In genomic region chr1:46442317-46443161, GRCh38 we compare ENCODE assay signal across 8 cellular contexts. TPM values are rescaled to one million over a fixed set of nuclear protein-coding genes. Genes with fewer than 3 reads are reported as not detected.
A peak's percentile ranks its signal among the peaks of the same experiment; 100 is the strongest.
DNase-seq lines count a peak whose midpoint lies in the region; ATAC-seq and TF ChIP-seq lines count a peak whose summit lies in the region.

No MANE protein-coding gene starts in this region.

- no peak for TF ChIP-seq EP300 in gastroesophageal sphincter (IDR thresholded peaks at IDR 0.05)
- no peak for TF ChIP-seq EP300 in suprapubic skin (IDR thresholded peaks at IDR 0.05)

- no peak for TF ChIP-seq POLR2A in gastroesophageal sphincter (IDR thresholded peaks at IDR 0.05)
- no peak for TF ChIP-seq POLR2A in suprapubic skin (IDR thresholded peaks at IDR 0.05)

- peak; percentile 74 for ATAC-seq in CD8-positive, alpha-beta T cell
- ATAC-seq in GM19463 (IDR thresholded peaks at IDR 0.05; ENCODE audit: unreplicated experiment) (peak; percentile 63), gastroesophageal sphincter (peak; percentile 63)

- intact Hi-C loops in CD8-positive, alpha-beta T cell (cut with DNase I, micrococcal nuclease) = loop anchor here in 1 of 2 experiments (10.0 kb wide), 2 partner anchors 642 to 732 kb away; no protein-coding TSS in a partner anchor

- CTCF ChIA-PET in CD8-positive, alpha-beta T cell (lab: Charles Lee) = interaction anchor here (0.6 to 5.3 kb wide), 8 partner anchors 9 to 85 kb away, joined by 3 to 57 read pairs (median 4); no protein-coding TSS in a partner anchor

- H3K4me1 ChIP-seq in CD8-positive, alpha-beta T cell (ENCODE audit: insufficient read depth, low read length) = peaks cover 6% of the 10 kb centered on the region
- H3K4me1 ChIP-seq in HUES64 (ENCODE audit: insufficient read depth, low read length) (peaks cover 5% of the 10 kb centered on the region), gastroesophageal sphincter (peaks cover 0 to 16% (median 0%) of the 10 kb centered on the region in 3 donors), suprapubic skin (peaks cover 11% of the 10 kb centered on the region)

- no peaks in the 10 kb centered on the region for H3K36me3 Mint-ChIP-seq in CD8-positive, alpha-beta T cell

- peak overlapping the region; percentile 4; the same call in 1 of the 2 replicates for H3K9ac ChIP-seq in HUES64 (ENCODE audit: low read depth, low read length)

- no peaks in the 10 kb centered on the region for H3K36me3 ChIP-seq in CD8-positive, alpha-beta T cell (ENCODE audit: insufficient read depth, low read length)
- H3K36me3 ChIP-seq in HUES64 (ENCODE audit: insufficient read depth, low read length) (no peaks in the 10 kb centered on the region), gastroesophageal sphincter (no peaks in the 10 kb centered on the region), suprapubic skin (no peaks in the 10 kb centered on the region)

- TF ChIP-seq CTCF in CD8-positive, alpha-beta T cell (IDR thresholded peaks at IDR 0.05) = peak; percentile 95
- peak; percentile 65 to 95 (median 86) for TF ChIP-seq CTCF in gastroesophageal sphincter (IDR thresholded peaks at IDR 0.05)
- TF ChIP-seq CTCF in suprapubic skin (IDR thresholded peaks at IDR 0.05) = peak; percentile 8 to 91

- POLR2A ChIA-PET in CD8-positive, alpha-beta T cell (lab: Charles Lee) = interaction anchor here (0.6 kb wide), 1 partner anchor 1338 kb away, joined by 3 read pairs; no protein-coding TSS in a partner anchor

- peaks cover 1% of the 10 kb centered on the region for H3K27me3 ChIP-seq in CD8-positive, alpha-beta T cell (ENCODE audit: insufficient read depth, low read length)
- H3K27me3 ChIP-seq in HUES64 (ENCODE audit: insufficient read depth, low read length) = peaks cover 39% of the 10 kb centered on the region
- peaks cover 19% of the 10 kb centered on the region for H3K27me3 ChIP-seq in gastroesophageal sphincter
- H3K27me3 ChIP-seq in suprapubic skin = peaks cover 19% of the 10 kb centered on the region

- peaks cover 14% of the 10 kb centered on the region for H3K4me1 Mint-ChIP-seq in CD8-positive, alpha-beta T cell (ENCODE audit: low read depth)

- H3K27ac ChIP-seq in CD8-positive, alpha-beta T cell (ENCODE audit: low read depth, low read length) = no peak overlapping the region
- peak overlapping the region; percentile 55; the same call in 1 of the 2 replicates for H3K27ac ChIP-seq in HUES64 (ENCODE audit: low read depth, low read length)
- peak overlapping the region in 1 of 4 donors; percentile 31 for H3K27ac ChIP-seq in gastroesophageal sphincter
- no peak overlapping the region for H3K27ac ChIP-seq in suprapubic skin

- H3K27me3 Mint-ChIP-seq in CD8-positive, alpha-beta T cell (ENCODE audit: low read depth) = peaks cover 16% of the 10 kb centered on the region

- H3K4me3 ChIP-seq in CD8-positive, alpha-beta T cell (ENCODE audit: low read depth, low read length) = peak overlapping the region; percentile 58
- H3K4me3 ChIP-seq in HUES64 (ENCODE audit: low read length) (peak overlapping the region; percentile 59), gastroesophageal sphincter (peak overlapping the region; percentile 16 to 41), suprapubic skin (peak overlapping the region; percentile 40)

- peak overlapping the region; percentile 89 for H3K4me3 Mint-ChIP-seq in CD8-positive, alpha-beta T cell

- no peaks in the 10 kb centered on the region for H3K9me3 Mint-ChIP-seq in CD8-positive, alpha-beta T cell

- no peaks in the 10 kb centered on the region for H3K9me3 ChIP-seq in CD8-positive, alpha-beta T cell (ENCODE audit: low read length)
- H3K9me3 ChIP-seq in HUES64 (ENCODE audit: insufficient read depth, low read depth, low read length) (no peaks in the 10 kb centered on the region), gastroesophageal sphincter (no peaks in the 10 kb centered on the region), suprapubic skin (no peaks in the 10 kb centered on the region)

- WGBS in HUES64 = 8% methylated on average over 25 of the region's 25 CpGs
- WGBS in gastroesophageal sphincter (ENCODE audit: low coverage in 1 of 2), 2 donors = 19 to 40% methylated on average over 1 to 2 of the region's 25 CpGs
- WGBS in suprapubic skin = 22% methylated on average over 17 of the region's 25 CpGs

- H3K27ac Mint-ChIP-seq in CD8-positive, alpha-beta T cell = no peak overlapping the region

- peak; percentile 39 to 82 (median 58) for DNase-seq in CD8-positive, alpha-beta T cell
- DNase-seq in RPMI7951 (ENCODE audit: low read depth) (peak; percentile 75), activated gamma-delta T cell treated with Interleukin-2 at 50 U/mL for 16 hours (peak; percentile 66), occipital lobe (lab: John Stamatoyannopoulos, UW) (peak; percentile 28), suprapubic skin (ENCODE audit: low spot score in 2 of 2) (peak; percentile 79 to 86)

RNA-seq across cellular contexts. Expression of gene DMBX1, which starts 47.1 kb away (rescaled TPM):
- not detected for total RNA-seq in CD8-positive, alpha-beta T cell
- 0.50 TPM for polyA plus RNA-seq in HUES64 (2013, experiment 1 of 2)
- polyA plus RNA-seq in HUES64 (2013, experiment 2 of 2) = 0.70 TPM
- total RNA-seq in RPMI7951 (2014; rRNA removed; shearing (Covaris generic)) = not detected in 2 replicates
- total RNA-seq in gastroesophageal sphincter (not detected), occipital lobe (not detected), suprapubic skin (under 1 TPM in 3 of 4 donors, not detected in 1; 0.25 to 0.55 (median 0.30) TPM)

RNA-seq across cellular contexts. Expression of gene FAAH, which starts 48.4 kb away (rescaled TPM):
- total RNA-seq in CD8-positive, alpha-beta T cell = 1 to 10 TPM; 6.1 to 6.5 TPM
- polyA plus RNA-seq in HUES64 (2013, experiment 1 of 2) = 7.5 TPM
- 4.6 TPM for polyA plus RNA-seq in HUES64 (2013, experiment 2 of 2)
- not detected in 2 replicates for total RNA-seq in RPMI7951 (2014; rRNA removed; shearing (Covaris generic))
- total RNA-seq in gastroesophageal sphincter (1 to 10 TPM; 6.8 to 8.1 (median 7.4) TPM), occipital lobe (22.5 TPM), suprapubic skin (10 to 100 TPM; 18.1 to 50.5 (median 27.7) TPM)

Comparison
In these comparisons a context has a peak if more than half of its experiments do, and no peak if none do; other contexts are left out.
1. DNase-seq: peak in every context shown above with its lines; median percentile 82 in suprapubic skin; 75 in RPMI7951; 66 in activated gamma-delta T cell treated with Interleukin-2 at 50 U/mL for 16 hours; 58 in CD8-positive, alpha-beta T cell; 28 in occipital lobe.